ENCODE assay signal across 28 cellular contexts in the genomic region with DNA sequence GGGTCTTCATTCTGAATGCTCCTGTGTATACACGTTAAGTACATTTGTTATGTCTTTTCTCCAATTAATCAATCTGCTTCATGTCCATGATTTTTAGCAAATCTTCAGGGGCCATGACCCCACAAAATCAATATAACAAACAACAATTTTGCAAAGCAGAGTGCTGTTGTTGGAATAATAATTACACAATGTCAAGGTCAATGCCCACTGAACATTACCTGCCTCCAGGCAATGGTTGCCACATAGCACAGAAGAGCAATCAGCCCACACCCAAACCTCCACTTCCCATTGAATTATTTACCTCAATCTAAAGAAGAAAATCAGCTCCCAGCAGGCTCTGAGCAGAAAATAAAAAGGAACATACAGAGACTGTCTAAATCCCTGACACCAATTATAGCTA.
"Had no signal": no experiment of that assay in that cellular context is flagged by ENCODE, and none has a peak within 500 bp of the region (broad histone marks: within the 10 kb centered on the region; RNA-seq: fewer than 3 reads in every experiment).

No MANE protein-coding gene starts in this region.

- H3K27ac ChIP-seq: colonic mucosa, coronary artery, dorsolateral prefrontal cortex, epithelial cell of prostate, esophagus muscularis mucosa, esophagus squamous epithelium, foreskin keratinocyte, gastrocnemius medialis, gastroesophageal sphincter, heart left ventricle, heart right ventricle had no signal

- ATAC-seq: effector memory CD8-positive, alpha-beta T cell; esophagus mucosa; foreskin keratinocyte; gastrocnemius medialis; gastroesophageal sphincter; heart left ventricle; heart right ventricle had no signal

- H3K9me3 ChIP-seq: colonic mucosa, esophagus muscularis mucosa, esophagus squamous epithelium, gastrocnemius medialis, gastroesophageal sphincter, heart left ventricle, heart right ventricle had no signal

- FAIRE-seq: colon, endometrium, endothelial cell of umbilical vein, frontal cortex had no signal

- H3K36me3 ChIP-seq: colonic mucosa, esophagus muscularis mucosa, esophagus squamous epithelium, gastrocnemius medialis, gastroesophageal sphincter, heart left ventricle, heart right ventricle had no signal

- H3K27me3 ChIP-seq: colonic mucosa, dorsolateral prefrontal cortex, esophagus muscularis mucosa, esophagus squamous epithelium, foreskin keratinocyte, gastrocnemius medialis, gastroesophageal sphincter, heart left ventricle, heart right ventricle had no signal

- H3K4me3 ChIP-seq: colonic mucosa, coronary artery, dorsolateral prefrontal cortex, esophagus muscularis mucosa, esophagus squamous epithelium, gastrocnemius medialis, gastroesophageal sphincter, heart left ventricle, heart right ventricle had no signal

- DNase-seq: colonic mucosa; cortex of kidney; dermis blood vessel endothelial cell; dorsolateral prefrontal cortex; effector CD4-positive, alpha-beta T cell; effector CD8-positive, alpha-beta T cell; effector memory CD4-positive, alpha-beta T cell; effector memory CD8-positive, alpha-beta T cell; endodermal cell; erythroblast; esophagus squamous epithelium; foreskin fibroblast; foreskin keratinocyte; foreskin melanocyte; gastrocnemius medialis; glutamatergic neuron; head of caudate nucleus; heart left ventricle; heart right ventricle had no signal

- H3K4me1 ChIP-seq: colonic mucosa, esophagus muscularis mucosa, esophagus squamous epithelium, foreskin keratinocyte, gastrocnemius medialis, gastroesophageal sphincter, heart left ventricle, heart right ventricle had no signal
